In genomic region chr7:137545059-137545730, GRCh38 we compare ENCODE assay signal across 22 cellular contexts.
"Had no signal": no experiment of that assay in that cellular context is flagged by ENCODE, and none has a peak within 500 bp of the region (broad histone marks: within the 10 kb centered on the region; RNA-seq: fewer than 3 reads in every experiment).

No MANE protein-coding gene starts in this region.

- ATAC-seq: foreskin keratinocyte, pancreas, psoas muscle had no signal

- H3K9me3 ChIP-seq: left ventricle myocardium inferior, pancreas, psoas muscle, right atrium auricular region, tibial artery had no signal

- H3K27ac ChIP-seq: epithelial cell of prostate, foreskin keratinocyte, hepatocyte, left ventricle myocardium inferior, pancreas, psoas muscle, right atrium auricular region, tibial artery had no signal

- H3K4me1 ChIP-seq: foreskin keratinocyte, left ventricle myocardium inferior, pancreas, psoas muscle, right atrium auricular region, tibial artery had no signal

- H3K27me3 ChIP-seq: foreskin keratinocyte, hepatocyte, pancreas, right atrium auricular region, tibial artery had no signal

- FAIRE-seq: pancreas, TTC549 had no signal

- H3K4me3 ChIP-seq: hepatocyte, left ventricle myocardium inferior, pancreas, psoas muscle, right atrium auricular region, tibial artery had no signal

- H3K36me3 ChIP-seq: left ventricle myocardium inferior, pancreas, right atrium auricular region, tibial artery had no signal

- DNase-seq: activated B cell treated with CpG ODN at 0.5 μM for 24 hours; activated CD4-positive, alpha-beta T cell treated with anti-CD3 and anti-CD28 coated beads for 4 hours; activated CD4-positive, alpha-beta T cell treated with anti-CD3 and anti-CD28 coated beads, Interleukin-2, amount 50 U/mL, for 48 hours; activated effector memory CD4-positive, alpha-beta T cell treated with Interleukin-2 at 50 U/mL for 16 hours; activated naive CD4-positive, alpha-beta T cell treated with anti-CD3 and anti-CD28 coated beads for 36 hours; activated naive CD8-positive, alpha-beta T cell treated with anti-CD3 and anti-CD28 coated beads, Interleukin-2, amount 10 ng/mL, durations not matched to agents 7 days and 5 days; activated T-cell treated with anti-CD3 and anti-CD28 coated beads, Interleukin-2, amount 50 U/mL, for 48 hours; amygdala; foreskin keratinocyte; immature natural killer cell; kidney glomerular epithelial cell; left ventricle myocardium inferior; nephron progenitor cell; pancreas; psoas muscle; stimulated activated CD4-positive, alpha-beta T cell treated with anti-CD3 and anti-CD28 coated beads, Interleukin-1b, Interleukin-23, amount 100 ng/mL, for 48 hours; substantia nigra; tibial artery had no signal
